ENCODE assay signal across 13 cellular contexts in the genomic region with DNA sequence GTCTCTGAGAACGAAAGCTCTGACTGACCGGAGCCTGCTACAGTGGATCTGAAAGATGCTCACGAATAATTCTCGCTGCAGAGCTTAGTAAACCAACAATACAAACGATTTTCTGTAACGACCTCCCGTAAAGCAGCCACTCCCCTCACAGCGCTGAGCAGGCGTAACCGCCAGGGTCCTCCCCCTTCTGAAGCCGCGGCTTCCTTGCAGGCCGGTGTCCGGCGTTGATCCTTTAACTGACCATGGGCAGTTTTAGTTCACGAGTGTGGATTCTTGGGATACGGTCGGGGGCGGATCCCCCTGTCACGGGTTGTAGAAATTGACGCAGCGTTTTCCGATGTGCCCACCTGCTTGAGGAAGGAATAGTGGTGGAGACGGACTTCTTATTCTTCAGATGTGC.
"Had no signal": no experiment of that assay in that cellular context is flagged by ENCODE, and none has a peak within 500 bp of the region (broad histone marks: within the 10 kb centered on the region; RNA-seq: fewer than 3 reads in every experiment).

No MANE protein-coding gene starts in this region.

- ATAC-seq: natural killer cell treated with Interleukin-12 subunit alpha and Interleukin-12 subunit beta and Interleukin-15 and Interleukin-18, amount 100 ng/mL, for 72 hours had no signal

- H3K27me3 ChIP-seq: colonic mucosa, left lung had no signal

- H3K27ac ChIP-seq: colonic mucosa, thoracic aorta had no signal

- H3K4me3 ChIP-seq: colonic mucosa, left lung, thoracic aorta had no signal

- H3K27me3 Mint-ChIP-seq: activated naive CD4-positive, alpha-beta T cell treated with anti-CD3 and anti-CD28 coated beads, Interleukin-2, amount 10 ng/mL, durations not matched to agents 7 days and 5 days had no signal

- H3K4me3 Mint-ChIP-seq: activated naive CD4-positive, alpha-beta T cell treated with anti-CD3 and anti-CD28 coated beads, Interleukin-2, amount 10 ng/mL, durations not matched to agents 7 days and 5 days; natural killer cell treated with Interleukin-12 subunit alpha and Interleukin-12 subunit beta and Interleukin-15 and Interleukin-18, amount 100 ng/mL, for 72 hours had no signal

- H3K9me3 ChIP-seq: colonic mucosa, left lung, thoracic aorta had no signal

- H3K4me1 ChIP-seq: colonic mucosa had no signal

- H3K27ac Mint-ChIP-seq: natural killer cell treated with Interleukin-12 subunit alpha and Interleukin-12 subunit beta and Interleukin-15 and Interleukin-18, amount 100 ng/mL, for 72 hours had no signal

- H3K36me3 ChIP-seq: colonic mucosa, left lung, thoracic aorta had no signal

- H3K36me3 Mint-ChIP-seq: natural killer cell treated with Interleukin-12 subunit alpha and Interleukin-12 subunit beta and Interleukin-15 and Interleukin-18, amount 100 ng/mL, for 72 hours had no signal

- DNase-seq: activated CD4-positive, CD25-positive, alpha-beta regulatory T cell treated with anti-CD3 and anti-CD28 coated beads, Interleukin-2, amount 50 U/mL, for 72 hours; activated naive CD4-positive, alpha-beta T cell treated with anti-CD3 and anti-CD28 coated beads, Interleukin-2, amount 10 ng/mL, durations not matched to agents 7 days and 5 days; activated T-cell treated with anti-CD3 and anti-CD28 coated beads for 4 hours; central memory CD4-positive, alpha-beta T cell; colonic mucosa; foreskin fibroblast; hippocampal formation; kidney; left lung; mesenchymal stem cell; stimulated activated CD4-positive, alpha-beta T cell treated with anti-CD3 and anti-CD28 coated beads, Interleukin-2, amount 100 ng/mL, for 24 hours had no signal

- H3K9me3 Mint-ChIP-seq: activated naive CD4-positive, alpha-beta T cell treated with anti-CD3 and anti-CD28 coated beads, Interleukin-2, amount 10 ng/mL, durations not matched to agents 7 days and 5 days; natural killer cell treated with Interleukin-12 subunit alpha and Interleukin-12 subunit beta and Interleukin-15 and Interleukin-18, amount 100 ng/mL, for 72 hours had no signal
